In the genomic region with DNA sequence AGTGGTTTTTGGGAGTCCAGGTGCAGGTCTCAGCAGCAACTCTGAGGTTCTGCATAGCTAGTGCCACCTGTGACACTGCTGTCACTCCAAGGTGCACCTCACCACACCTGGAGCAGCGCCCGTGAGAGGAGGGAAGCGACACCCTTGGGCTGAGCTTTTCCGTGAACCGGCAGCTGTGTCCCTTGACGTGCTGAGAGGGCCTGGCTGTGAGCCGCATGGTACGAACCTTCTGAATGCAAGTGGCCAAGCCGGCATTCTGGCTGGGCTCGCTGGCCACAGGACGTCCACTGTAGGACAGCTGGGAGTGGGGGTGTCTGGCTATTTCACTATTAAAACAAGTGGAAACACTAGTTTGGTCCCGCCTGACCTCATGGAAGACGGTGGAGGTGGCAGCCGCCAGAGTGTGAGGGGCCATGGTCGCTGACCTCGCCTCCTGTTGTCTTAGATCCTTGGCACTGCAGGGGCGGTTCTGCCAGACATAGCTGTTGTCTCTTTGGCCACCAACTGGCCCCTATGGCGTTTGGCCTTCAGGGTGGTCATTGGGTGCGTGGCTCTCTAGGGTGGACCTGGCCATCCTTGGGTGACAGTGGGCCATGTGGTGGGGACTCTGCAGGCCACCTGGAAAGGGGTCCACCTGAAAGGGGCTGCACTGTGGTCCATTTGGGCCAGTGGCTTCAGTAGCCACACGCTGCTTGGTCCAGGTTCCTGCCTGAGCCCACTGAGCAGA, we compare ENCODE assay signal across 14 cellular contexts. TPM values are rescaled to one million over a fixed set of nuclear protein-coding genes. Genes with fewer than 3 reads are reported as not detected.
DNase-seq lines count a peak whose midpoint lies in the region; ATAC-seq, FAIRE-seq and TF ChIP-seq lines count a peak whose summit lies in the region.
"Had no signal": no experiment of that assay in that cellular context is flagged by ENCODE, and none has a peak within 500 bp of the region (broad histone marks: within the 10 kb centered on the region; RNA-seq: fewer than 3 reads in every experiment).

No MANE protein-coding gene starts in this region.

- no peak for ATAC-seq in activated naive CD8-positive, alpha-beta T cell treated with anti-CD3 and anti-CD28 coated beads, Interleukin-2, amount 10 ng/mL, durations not matched to agents 7 days and 5 days (ENCODE audit: low read depth)
- no peak for ATAC-seq in activated naive CD8-positive, alpha-beta T cell treated with anti-CD3 and anti-CD28 coated beads, Interleukin-2, amount 50 U/mL, for 24 hours
- ATAC-seq in stimulated activated naive CD8-positive, alpha-beta T cell treated with anti-CD3 and anti-CD28 coated beads, Interleukin-15, amount 100 ng/mL, for 72 hours = no peak

- no peaks in the 10 kb centered on the region for H3K27me3 ChIP-seq in CD8-positive, alpha-beta memory T cell (ENCODE audit: insufficient read depth, low read length, poor library complexity, severe bottlenecking)

- no peaks in the 10 kb centered on the region for H3K9me3 Mint-ChIP-seq in activated naive CD8-positive, alpha-beta T cell treated with anti-CD3 and anti-CD28 coated beads, Interleukin-2, amount 10 ng/mL, durations not matched to agents 7 days and 5 days
- no peaks in the 10 kb centered on the region for H3K9me3 Mint-ChIP-seq in activated naive CD8-positive, alpha-beta T cell treated with anti-CD3 and anti-CD28 coated beads, Interleukin-2, amount 50 U/mL, for 24 hours
- H3K9me3 Mint-ChIP-seq in stimulated activated naive CD8-positive, alpha-beta T cell treated with anti-CD3 and anti-CD28 coated beads, Interleukin-15, amount 100 ng/mL, for 72 hours = no peaks in the 10 kb centered on the region
- H3K9me3 Mint-ChIP-seq in CD8-positive, alpha-beta memory T cell = no peaks in the 10 kb centered on the region
- H3K9me3 Mint-ChIP-seq: activated T-cell treated with anti-CD3 and anti-CD28 coated beads, Interleukin-2, amount 50 U/mL, for 4 hours had no signal

- TF ChIP-seq CTCF in NB4 (IDR thresholded peaks at IDR 0.05; ENCODE audit: low read depth, low read length) = no peak

- POLR2A ChIA-PET in activated naive CD8-positive, alpha-beta T cell treated with anti-CD3 and anti-CD28 coated beads, Interleukin-2, amount 10 ng/mL, durations not matched to agents 7 days and 5 days (lab: Charles Lee) = interaction anchor here (1.2 to 2.8 kb wide), 2 partner anchors 10 to 92 kb away, joined by 3 to 38 read pairs; no protein-coding TSS in a partner anchor
- POLR2A ChIA-PET in CD8-positive, alpha-beta memory T cell (lab: Charles Lee) = no interaction called here

- no peak for TF ChIP-seq POLR2A in NB4 (IDR thresholded peaks at IDR 0.05; ENCODE audit: extremely low read depth, insufficient read length)

- CTCF ChIA-PET in CD8-positive, alpha-beta memory T cell (lab: Charles Lee) = interaction anchor here (1.3 to 2.1 kb wide), 4 partner anchors 9 to 21 kb away, joined by 4 to 15 read pairs (median 6); no protein-coding TSS in a partner anchor

- FAIRE-seq in GM19239 (lab: Jason Lieb, UNC) = no peak
- FAIRE-seq: RCC 7860 had no signal

- H3K27ac Mint-ChIP-seq in activated naive CD8-positive, alpha-beta T cell treated with anti-CD3 and anti-CD28 coated beads, Interleukin-2, amount 10 ng/mL, durations not matched to agents 7 days and 5 days = peak overlapping the region; percentile 95
- no peak overlapping the region for H3K27ac Mint-ChIP-seq in activated naive CD8-positive, alpha-beta T cell treated with anti-CD3 and anti-CD28 coated beads, Interleukin-2, amount 50 U/mL, for 24 hours
- peak overlapping the region in 1 of 2 donors; percentile 55 for H3K27ac Mint-ChIP-seq in stimulated activated naive CD8-positive, alpha-beta T cell treated with anti-CD3 and anti-CD28 coated beads, Interleukin-15, amount 100 ng/mL, for 72 hours
- peak overlapping the region in 3 of 8 donors; percentile 46 to 92 (median 91) for H3K27ac Mint-ChIP-seq in CD8-positive, alpha-beta memory T cell

- H3K9me3 ChIP-seq in CD8-positive, alpha-beta memory T cell (ENCODE audit: low read length) = no peaks in the 10 kb centered on the region

- no peak for DNase-seq in activated naive CD8-positive, alpha-beta T cell treated with anti-CD3 and anti-CD28 coated beads, Interleukin-2, amount 10 ng/mL, durations not matched to agents 7 days and 5 days
- no peak for DNase-seq in activated naive CD8-positive, alpha-beta T cell treated with anti-CD3 and anti-CD28 coated beads, Interleukin-2, amount 50 U/mL, for 24 hours
- DNase-seq in NB4 (ENCODE audit: low read depth) = peak; percentile 30
- peak; percentile 45 for DNase-seq in islet precursor cell
- DNase-seq in stimulated activated naive CD8-positive, alpha-beta T cell treated with anti-CD3 and anti-CD28 coated beads, Interleukin-15, amount 100 ng/mL, for 72 hours = no peak
- DNase-seq in GM19239 (ENCODE audit: insufficient read length, low spot score) = no peak
- DNase-seq in CD8-positive, alpha-beta memory T cell = no peak
- no peak for DNase-seq in kidney tubule cell (ENCODE audit: low spot score)
- DNase-seq: activated T-cell treated with anti-CD3 and anti-CD28 coated beads, Interleukin-2, amount 50 U/mL, for 4 hours; C1 segment of cervical spinal cord; NCI-H524; retina; substantia nigra had no signal

- peaks cover 49% of the 10 kb centered on the region for H3K4me1 ChIP-seq in CD8-positive, alpha-beta memory T cell (ENCODE audit: insufficient read depth, low read length)

- no peaks in the 10 kb centered on the region for H3K36me3 Mint-ChIP-seq in activated naive CD8-positive, alpha-beta T cell treated with anti-CD3 and anti-CD28 coated beads, Interleukin-2, amount 10 ng/mL, durations not matched to agents 7 days and 5 days
- no peaks in the 10 kb centered on the region for H3K36me3 Mint-ChIP-seq in activated naive CD8-positive, alpha-beta T cell treated with anti-CD3 and anti-CD28 coated beads, Interleukin-2, amount 50 U/mL, for 24 hours (ENCODE audit: low read depth)
- H3K36me3 Mint-ChIP-seq in CD8-positive, alpha-beta memory T cell = no peaks in the 10 kb centered on the region

- H3K27ac ChIP-seq in CD8-positive, alpha-beta memory T cell (ENCODE audit: low read depth, low read length) = no peak overlapping the region

- peak overlapping the region; percentile 82 for H3K4me3 Mint-ChIP-seq in activated naive CD8-positive, alpha-beta T cell treated with anti-CD3 and anti-CD28 coated beads, Interleukin-2, amount 10 ng/mL, durations not matched to agents 7 days and 5 days
- H3K4me3 Mint-ChIP-seq in activated naive CD8-positive, alpha-beta T cell treated with anti-CD3 and anti-CD28 coated beads, Interleukin-2, amount 50 U/mL, for 24 hours = no peak overlapping the region
- H3K4me3 Mint-ChIP-seq in stimulated activated naive CD8-positive, alpha-beta T cell treated with anti-CD3 and anti-CD28 coated beads, Interleukin-15, amount 100 ng/mL, for 72 hours = peak overlapping the region; percentile 78 to 84
- H3K4me3 Mint-ChIP-seq in CD8-positive, alpha-beta memory T cell = peak overlapping the region in 2 of 7 donors; percentile 71 to 78

- peaks cover 26% of the 10 kb centered on the region for H3K4me1 Mint-ChIP-seq in activated naive CD8-positive, alpha-beta T cell treated with anti-CD3 and anti-CD28 coated beads, Interleukin-2, amount 10 ng/mL, durations not matched to agents 7 days and 5 days
- peaks cover 55% of the 10 kb centered on the region for H3K4me1 Mint-ChIP-seq in activated naive CD8-positive, alpha-beta T cell treated with anti-CD3 and anti-CD28 coated beads, Interleukin-2, amount 50 U/mL, for 24 hours
- peaks cover 58% of the 10 kb centered on the region for H3K4me1 Mint-ChIP-seq in stimulated activated naive CD8-positive, alpha-beta T cell treated with anti-CD3 and anti-CD28 coated beads, Interleukin-15, amount 100 ng/mL, for 72 hours
- H3K4me1 Mint-ChIP-seq in CD8-positive, alpha-beta memory T cell = peaks cover 14 to 51% (median 16%) of the 10 kb centered on the region in 3 donors

- H3K36me3 ChIP-seq in CD8-positive, alpha-beta memory T cell (ENCODE audit: insufficient read depth, low read length) = no peaks in the 10 kb centered on the region

- H3K27me3 Mint-ChIP-seq in activated naive CD8-positive, alpha-beta T cell treated with anti-CD3 and anti-CD28 coated beads, Interleukin-2, amount 10 ng/mL, durations not matched to agents 7 days and 5 days = no peaks in the 10 kb centered on the region
- H3K27me3 Mint-ChIP-seq in activated naive CD8-positive, alpha-beta T cell treated with anti-CD3 and anti-CD28 coated beads, Interleukin-2, amount 50 U/mL, for 24 hours = no peaks in the 10 kb centered on the region
- no peaks in the 10 kb centered on the region for H3K27me3 Mint-ChIP-seq in stimulated activated naive CD8-positive, alpha-beta T cell treated with anti-CD3 and anti-CD28 coated beads, Interleukin-15, amount 100 ng/mL, for 72 hours
- H3K27me3 Mint-ChIP-seq in CD8-positive, alpha-beta memory T cell = peaks cover 0 to 5% of the 10 kb centered on the region in 2 donors

- H3K4me3 ChIP-seq in NB4 (ENCODE audit: low read depth, low read length) = peak overlapping the region; percentile 62
- H3K4me3 ChIP-seq in CD8-positive, alpha-beta memory T cell (ENCODE audit: low read length) = no peak overlapping the region

RNA-seq across cellular contexts. Expression of a gene that starts 12.9 kb away (rescaled TPM):
- 10 to 100 TPM; 14.1 to 15.7 TPM for total RNA-seq in activated naive CD8-positive, alpha-beta T cell treated with anti-CD3 and anti-CD28 coated beads, Interleukin-2, amount 10 ng/mL, durations not matched to agents 7 days and 5 days
- total RNA-seq in CD8-positive, alpha-beta memory T cell = 1 to 10 TPM; 4.8 to 6.1 TPM
- polyA plus RNA-seq in CD8-positive, alpha-beta memory T cell = 1.1 TPM

Comparison
In these comparisons a context has a peak if more than half of its experiments do, and no peak if none do; other contexts are left out.
1. DNase-seq: peak in NB4 (single experiment) and islet precursor cell (single experiment); none in activated naive CD8-positive, alpha-beta T cell treated with anti-CD3 and anti-CD28 coated beads, Interleukin-2, amount 10 ng/mL, durations not matched to agents 7 days and 5 days (single experiment), activated naive CD8-positive, alpha-beta T cell treated with anti-CD3 and anti-CD28 coated beads, Interleukin-2, amount 50 U/mL, for 24 hours (single experiment), stimulated activated naive CD8-positive, alpha-beta T cell treated with anti-CD3 and anti-CD28 coated beads, Interleukin-15, amount 100 ng/mL, for 72 hours (0 of 2), GM19239 (single experiment), CD8-positive, alpha-beta memory T cell (0 of 5) and kidney tubule cell (single experiment).